In the genomic region with DNA sequence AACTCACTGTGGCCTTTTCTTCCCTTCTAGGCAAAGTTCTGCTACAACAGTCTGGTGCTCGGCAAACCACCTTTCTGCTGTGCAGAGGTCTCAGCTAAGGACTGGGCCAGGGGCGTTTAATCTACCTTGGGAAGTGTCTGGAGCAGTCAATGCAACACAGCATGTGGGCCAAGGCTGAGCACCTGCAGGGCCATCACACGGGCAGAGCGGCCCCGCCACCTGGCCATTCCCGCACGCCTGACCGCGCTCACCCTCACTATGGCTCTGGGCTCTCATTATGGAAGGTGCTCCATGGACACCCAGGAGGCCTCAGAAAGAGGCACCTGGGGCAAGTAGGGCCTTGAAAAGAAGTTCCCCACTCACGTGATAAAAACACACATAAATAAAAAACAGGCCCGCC, we compare ENCODE assay signal across 17 cellular contexts.
DNase-seq lines count a peak whose midpoint lies in the region; ATAC-seq and TF ChIP-seq lines count a peak whose summit lies in the region.
"Had no signal": no experiment of that assay in that cellular context is flagged by ENCODE, and none has a peak within 500 bp of the region (broad histone marks: within the 10 kb centered on the region; RNA-seq: fewer than 3 reads in every experiment).

No MANE protein-coding gene starts in this region.

- H3K27ac Mint-ChIP-seq in WTC11: peak overlapping the region; percentile 30; the same call in 1 of the 2 replicates
- H3K27ac Mint-ChIP-seq in CD8-positive, alpha-beta memory T cell: no peak overlapping the region

- no peak for TF ChIP-seq EP300 in esophagus muscularis mucosa (IDR thresholded peaks at IDR 0.05)

- TF ChIP-seq CTCF in WTC11 (IDR thresholded peaks at IDR 0.05) (no peak), esophagus muscularis mucosa (IDR thresholded peaks at IDR 0.05) (no peak)

- H3K4me1 Mint-ChIP-seq in WTC11: peaks cover 7% of the 10 kb centered on the region; the same call in 1 of the 2 replicates
- peaks cover 0 to 7% (median 6%) of the 10 kb centered on the region in 3 donors for H3K4me1 Mint-ChIP-seq in CD8-positive, alpha-beta memory T cell

- peak; percentile 44 for DNase-seq in NCI-H345 (lab: John Stamatoyannopoulos, UW)
- DNase-seq in NCI-H345 treated with DMSO at 0.1 percent for 48 hours (lab: John Stamatoyannopoulos, UW; ENCODE audit: unreplicated experiment): no peak
- DNase-seq in WTC11 (ENCODE audit: low spot score): no peak
- DNase-seq in esophagus muscularis mucosa (ENCODE audit: extremely low spot score): peak; percentile 14
- DNase-seq in effector CD4-positive, alpha-beta T cell: no peak
- no peak for DNase-seq in ureter (ENCODE audit: low spot score)
- no peak for DNase-seq in CD8-positive, alpha-beta memory T cell
- DNase-seq: 8988T, DMS 273 treated with DMSO at 0.1 percent for 48 hours, NCI-H1105 treated with DMSO at 0.1 percent for 48 hours, NCI-H446 treated with DMSO at 0.1 percent for 48 hours, NCI-H774, PC-3 had no signal

- no peaks in the 10 kb centered on the region for H3K9me3 ChIP-seq in esophagus muscularis mucosa
- H3K9me3 ChIP-seq in CD8-positive, alpha-beta memory T cell (ENCODE audit: low read length): no peaks in the 10 kb centered on the region
- H3K9me3 ChIP-seq: BLaER1 had no signal

- intact Hi-C loops in esophagus muscularis mucosa (cut with DNase I): no loop called here

- ATAC-seq in WTC11 (no peak), GM18502 (IDR thresholded peaks at IDR 0.05; ENCODE audit: poor library complexity, unreplicated experiment) (no peak)
- ATAC-seq: PC-3 had no signal

- POLR2A ChIA-PET in WTC11 (lab: Charles Lee): no interaction called here
- POLR2A ChIA-PET in CD8-positive, alpha-beta memory T cell (lab: Charles Lee): no interaction called here

- H3K9me3 Mint-ChIP-seq in WTC11: no peaks in the 10 kb centered on the region
- no peaks in the 10 kb centered on the region for H3K9me3 Mint-ChIP-seq in CD8-positive, alpha-beta memory T cell
- H3K9me3 Mint-ChIP-seq: IgD-negative memory B cell had no signal

- H3K4me1 ChIP-seq in esophagus muscularis mucosa: peaks cover 0 to 27% (median 16%) of the 10 kb centered on the region in 4 donors
- H3K4me1 ChIP-seq in CD8-positive, alpha-beta memory T cell (ENCODE audit: insufficient read depth, low read length): no peaks in the 10 kb centered on the region

- no peaks in the 10 kb centered on the region for H3K27me3 Mint-ChIP-seq in WTC11 (ENCODE audit: low read depth)
- H3K27me3 Mint-ChIP-seq in CD8-positive, alpha-beta memory T cell: peaks cover 0 to 1% of the 10 kb centered on the region in 2 donors
- H3K27me3 Mint-ChIP-seq: IgD-negative memory B cell had no signal

- H3K27ac ChIP-seq in esophagus muscularis mucosa (replicated peaks in 1 of 4): no peak overlapping the region
- no peak overlapping the region for H3K27ac ChIP-seq in CD8-positive, alpha-beta memory T cell (ENCODE audit: low read depth, low read length)
- H3K27ac ChIP-seq: RWPE1 had no signal

- WGBS in esophagus muscularis mucosa: 93% methylated on average over 11 of the region's 11 CpGs

- H3K27me3 ChIP-seq in esophagus muscularis mucosa: no peaks in the 10 kb centered on the region
- no peaks in the 10 kb centered on the region for H3K27me3 ChIP-seq in CD8-positive, alpha-beta memory T cell (ENCODE audit: insufficient read depth, low read length, poor library complexity, severe bottlenecking)
- H3K27me3 ChIP-seq: BLaER1 had no signal

- H3K4me3 ChIP-seq in esophagus muscularis mucosa: no peak overlapping the region
- H3K4me3 ChIP-seq in CD8-positive, alpha-beta memory T cell (ENCODE audit: low read length): no peak overlapping the region
- H3K4me3 ChIP-seq: BLaER1 had no signal

- peaks cover 15 to 67% (median 60%) of the 10 kb centered on the region in 4 donors for H3K36me3 ChIP-seq in esophagus muscularis mucosa
- H3K36me3 ChIP-seq in CD8-positive, alpha-beta memory T cell (ENCODE audit: insufficient read depth, low read length): no peaks in the 10 kb centered on the region

- no peak overlapping the region for H3K4me3 Mint-ChIP-seq in WTC11
- peak overlapping the region in 1 of 7 donors; percentile 32 for H3K4me3 Mint-ChIP-seq in CD8-positive, alpha-beta memory T cell

- TF ChIP-seq POLR2A in esophagus muscularis mucosa (IDR thresholded peaks at IDR 0.05; ENCODE audit: low read depth): no peak

- H3K36me3 Mint-ChIP-seq in WTC11: peaks cover 38% of the 10 kb centered on the region
- peaks cover 0 to 43% (median 2%) of the 10 kb centered on the region in 3 donors for H3K36me3 Mint-ChIP-seq in CD8-positive, alpha-beta memory T cell

- CTCF ChIA-PET in WTC11 (lab: Charles Lee): interaction anchor here (1.1 kb wide), 1 partner anchor 172 kb away, joined by 3 read pairs; no protein-coding TSS in a partner anchor
- CTCF ChIA-PET in CD8-positive, alpha-beta memory T cell (lab: Charles Lee): no interaction called here

TF ChIP-seq in WTC11, 78 proteins besides CTCF, POLR2A, EP300 and RAD21 (continues in another document):
- TF ChIP-seq KAT7 (CRISPR knock-in tag; IDR thresholded peaks at IDR 0.05; ENCODE audit: borderline replicate concordance) (no peak), ELF4 (CRISPR knock-in tag; IDR thresholded peaks at IDR 0.05; ENCODE audit: low read depth) (no peak), NFE2L1 (CRISPR knock-in tag; IDR thresholded peaks at IDR 0.05) (no peak), ZNF671 (CRISPR knock-in tag; IDR thresholded peaks at IDR 0.05) (no peak), FOXP1 (CRISPR knock-in tag; IDR thresholded peaks at IDR 0.05; ENCODE audit: borderline replicate concordance) (no peak)
- TF ChIP-seq, protein P1, sequence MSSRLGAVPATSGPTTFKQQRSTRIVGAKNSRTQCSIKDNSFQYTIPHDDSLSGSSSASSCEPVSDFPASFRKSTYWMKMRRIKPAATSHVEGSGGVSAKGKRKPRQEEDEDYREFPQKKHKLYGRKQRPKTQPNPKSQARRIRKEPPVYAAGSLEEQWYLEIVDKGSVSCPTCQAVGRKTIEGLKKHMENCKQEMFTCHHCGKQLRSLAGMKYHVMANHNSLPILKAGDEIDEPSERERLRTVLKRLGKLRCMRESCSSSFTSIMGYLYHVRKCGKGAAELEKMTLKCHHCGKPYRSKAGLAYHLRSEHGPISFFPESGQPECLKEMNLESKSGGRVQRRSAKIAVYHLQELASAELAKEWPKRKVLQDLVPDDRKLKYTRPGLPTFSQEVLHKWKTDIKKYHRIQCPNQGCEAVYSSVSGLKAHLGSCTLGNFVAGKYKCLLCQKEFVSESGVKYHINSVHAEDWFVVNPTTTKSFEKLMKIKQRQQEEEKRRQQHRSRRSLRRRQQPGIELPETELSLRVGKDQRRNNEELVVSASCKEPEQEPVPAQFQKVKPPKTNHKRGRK (CRISPR knock-in tag; IDR thresholded peaks at IDR 0.05; ENCODE audit: borderline replicate concordance): no peak
- TF ChIP-seq, protein P2, sequence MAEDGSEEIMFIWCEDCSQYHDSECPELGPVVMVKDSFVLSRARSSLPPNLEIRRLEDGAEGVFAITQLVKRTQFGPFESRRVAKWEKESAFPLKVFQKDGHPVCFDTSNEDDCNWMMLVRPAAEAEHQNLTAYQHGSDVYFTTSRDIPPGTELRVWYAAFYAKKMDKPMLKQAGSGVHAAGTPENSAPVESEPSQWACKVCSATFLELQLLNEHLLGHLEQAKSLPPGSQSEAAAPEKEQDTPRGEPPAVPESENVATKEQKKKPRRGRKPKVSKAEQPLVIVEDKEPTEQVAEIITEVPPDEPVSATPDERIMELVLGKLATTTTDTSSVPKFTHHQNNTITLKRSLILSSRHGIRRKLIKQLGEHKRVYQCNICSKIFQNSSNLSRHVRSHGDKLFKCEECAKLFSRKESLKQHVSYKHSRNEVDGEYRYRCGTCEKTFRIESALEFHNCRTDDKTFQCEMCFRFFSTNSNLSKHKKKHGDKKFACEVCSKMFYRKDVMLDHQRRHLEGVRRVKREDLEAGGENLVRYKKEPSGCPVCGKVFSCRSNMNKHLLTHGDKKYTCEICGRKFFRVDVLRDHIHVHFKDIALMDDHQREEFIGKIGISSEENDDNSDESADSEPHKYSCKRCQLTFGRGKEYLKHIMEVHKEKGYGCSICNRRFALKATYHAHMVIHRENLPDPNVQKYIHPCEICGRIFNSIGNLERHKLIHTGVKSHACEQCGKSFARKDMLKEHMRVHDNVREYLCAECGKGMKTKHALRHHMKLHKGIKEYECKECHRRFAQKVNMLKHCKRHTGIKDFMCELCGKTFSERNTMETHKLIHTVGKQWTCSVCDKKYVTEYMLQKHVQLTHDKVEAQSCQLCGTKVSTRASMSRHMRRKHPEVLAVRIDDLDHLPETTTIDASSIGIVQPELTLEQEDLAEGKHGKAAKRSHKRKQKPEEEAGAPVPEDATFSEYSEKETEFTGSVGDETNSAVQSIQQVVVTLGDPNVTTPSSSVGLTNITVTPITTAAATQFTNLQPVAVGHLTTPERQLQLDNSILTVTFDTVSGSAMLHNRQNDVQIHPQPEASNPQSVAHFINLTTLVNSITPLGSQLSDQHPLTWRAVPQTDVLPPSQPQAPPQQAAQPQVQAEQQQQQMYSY (CRISPR knock-in tag; IDR thresholded peaks at IDR 0.05): no peak

Comparison
In these comparisons a context has a peak if more than half of its experiments do, and no peak if none do; other contexts are left out.
1. DNase-seq: peak in NCI-H345 (single experiment) and esophagus muscularis mucosa (single experiment); none in NCI-H345 treated with DMSO at 0.1 percent for 48 hours (single experiment), WTC11 (single experiment), effector CD4-positive, alpha-beta T cell (single experiment), ureter (single experiment) and CD8-positive, alpha-beta memory T cell (0 of 5).